Comparison of ENCODE assay signal across 1 cellular context in the genomic region with DNA sequence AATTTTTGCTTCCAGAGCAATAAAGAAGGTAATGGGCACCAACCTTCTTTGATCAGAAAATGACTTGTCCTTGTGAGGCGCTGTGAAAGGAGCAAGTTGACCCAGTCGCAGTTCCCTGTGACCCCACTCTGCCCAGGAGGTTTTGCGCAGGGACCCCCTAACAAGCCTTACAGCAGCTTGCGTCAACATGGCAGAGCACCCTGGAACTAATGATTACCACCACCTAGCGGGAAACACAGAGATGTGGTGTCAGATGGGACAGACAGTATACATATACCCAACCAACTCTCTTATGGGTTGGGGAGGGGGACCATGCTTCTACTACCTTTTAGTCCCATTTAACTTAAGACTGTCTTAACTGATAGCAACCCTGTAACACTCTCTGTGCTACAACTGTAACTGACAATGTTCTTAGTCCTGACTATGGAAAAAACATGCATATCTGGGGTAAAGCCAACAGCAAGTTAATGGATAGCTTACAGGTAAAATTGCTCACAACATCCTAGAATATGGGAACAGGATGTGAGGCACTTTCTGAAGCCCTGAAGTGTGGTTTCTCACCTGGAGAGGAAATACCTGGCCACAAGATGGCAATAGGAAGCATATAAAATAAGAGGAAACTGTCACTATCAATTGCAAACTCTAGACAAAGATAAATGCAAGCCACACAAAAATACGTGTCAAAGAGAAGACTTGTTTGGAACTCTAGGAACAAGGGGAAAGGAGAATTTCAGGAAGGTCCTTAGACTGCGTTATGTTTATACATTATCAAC.
TF ChIP-seq lines count a peak whose summit lies in the region.

No MANE protein-coding gene starts in this region.

TF ChIP-seq in HCT116, 20 proteins besides CTCF, POLR2A, EP300 and RAD21 (continued from another document):
- TF ChIP-seq, protein P1, sequence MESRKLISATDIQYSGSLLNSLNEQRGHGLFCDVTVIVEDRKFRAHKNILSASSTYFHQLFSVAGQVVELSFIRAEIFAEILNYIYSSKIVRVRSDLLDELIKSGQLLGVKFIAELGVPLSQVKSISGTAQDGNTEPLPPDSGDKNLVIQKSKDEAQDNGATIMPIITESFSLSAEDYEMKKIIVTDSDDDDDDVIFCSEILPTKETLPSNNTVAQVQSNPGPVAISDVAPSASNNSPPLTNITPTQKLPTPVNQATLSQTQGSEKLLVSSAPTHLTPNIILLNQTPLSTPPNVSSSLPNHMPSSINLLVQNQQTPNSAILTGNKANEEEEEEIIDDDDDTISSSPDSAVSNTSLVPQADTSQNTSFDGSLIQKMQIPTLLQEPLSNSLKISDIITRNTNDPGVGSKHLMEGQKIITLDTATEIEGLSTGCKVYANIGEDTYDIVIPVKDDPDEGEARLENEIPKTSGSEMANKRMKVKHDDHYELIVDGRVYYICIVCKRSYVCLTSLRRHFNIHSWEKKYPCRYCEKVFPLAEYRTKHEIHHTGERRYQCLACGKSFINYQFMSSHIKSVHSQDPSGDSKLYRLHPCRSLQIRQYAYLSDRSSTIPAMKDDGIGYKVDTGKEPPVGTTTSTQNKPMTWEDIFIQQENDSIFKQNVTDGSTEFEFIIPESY (IDR thresholded peaks at IDR 0.05; ENCODE audit: extremely low read depth, insufficient replicate concordance, low read length), result no peak
- TF ChIP-seq SRF (IDR thresholded peaks at IDR 0.05; ENCODE audit: low read depth), result no peak
- TF ChIP-seq, protein P2, sequence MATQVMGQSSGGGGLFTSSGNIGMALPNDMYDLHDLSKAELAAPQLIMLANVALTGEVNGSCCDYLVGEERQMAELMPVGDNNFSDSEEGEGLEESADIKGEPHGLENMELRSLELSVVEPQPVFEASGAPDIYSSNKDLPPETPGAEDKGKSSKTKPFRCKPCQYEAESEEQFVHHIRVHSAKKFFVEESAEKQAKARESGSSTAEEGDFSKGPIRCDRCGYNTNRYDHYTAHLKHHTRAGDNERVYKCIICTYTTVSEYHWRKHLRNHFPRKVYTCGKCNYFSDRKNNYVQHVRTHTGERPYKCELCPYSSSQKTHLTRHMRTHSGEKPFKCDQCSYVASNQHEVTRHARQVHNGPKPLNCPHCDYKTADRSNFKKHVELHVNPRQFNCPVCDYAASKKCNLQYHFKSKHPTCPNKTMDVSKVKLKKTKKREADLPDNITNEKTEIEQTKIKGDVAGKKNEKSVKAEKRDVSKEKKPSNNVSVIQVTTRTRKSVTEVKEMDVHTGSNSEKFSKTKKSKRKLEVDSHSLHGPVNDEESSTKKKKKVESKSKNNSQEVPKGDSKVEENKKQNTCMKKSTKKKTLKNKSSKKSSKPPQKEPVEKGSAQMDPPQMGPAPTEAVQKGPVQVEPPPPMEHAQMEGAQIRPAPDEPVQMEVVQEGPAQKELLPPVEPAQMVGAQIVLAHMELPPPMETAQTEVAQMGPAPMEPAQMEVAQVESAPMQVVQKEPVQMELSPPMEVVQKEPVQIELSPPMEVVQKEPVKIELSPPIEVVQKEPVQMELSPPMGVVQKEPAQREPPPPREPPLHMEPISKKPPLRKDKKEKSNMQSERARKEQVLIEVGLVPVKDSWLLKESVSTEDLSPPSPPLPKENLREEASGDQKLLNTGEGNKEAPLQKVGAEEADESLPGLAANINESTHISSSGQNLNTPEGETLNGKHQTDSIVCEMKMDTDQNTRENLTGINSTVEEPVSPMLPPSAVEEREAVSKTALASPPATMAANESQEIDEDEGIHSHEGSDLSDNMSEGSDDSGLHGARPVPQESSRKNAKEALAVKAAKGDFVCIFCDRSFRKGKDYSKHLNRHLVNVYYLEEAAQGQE (IDR thresholded peaks at IDR 0.05; ENCODE audit: low read depth), result no peak
- TF ChIP-seq FOSL1 (IDR thresholded peaks at IDR 0.05; ENCODE audit: low read depth), result no peak
- TF ChIP-seq SP1 (IDR thresholded peaks at IDR 0.05; ENCODE audit: low read depth), result no peak
- TF ChIP-seq, protein P3, sequence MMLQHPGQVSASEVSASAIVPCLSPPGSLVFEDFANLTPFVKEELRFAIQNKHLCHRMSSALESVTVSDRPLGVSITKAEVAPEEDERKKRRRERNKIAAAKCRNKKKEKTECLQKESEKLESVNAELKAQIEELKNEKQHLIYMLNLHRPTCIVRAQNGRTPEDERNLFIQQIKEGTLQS (IDR thresholded peaks at IDR 0.05), result no peak
